ENCODE assay signal across 8 cellular contexts in genomic region chr2:233854241-233854981, GRCh38. TPM values are rescaled to one million over a fixed set of nuclear protein-coding genes. Genes with fewer than 3 reads are reported as not detected.
DNase-seq lines count a peak whose midpoint lies in the region; ATAC-seq and TF ChIP-seq lines count a peak whose summit lies in the region.

TSS of gene HJURP (minus strand) at chr2:233854535. CDS start at chr2:233854500, 35 bp downstream.

- peak; percentile 90 for DNase-seq in CD14-positive monocyte (ENCODE audit: low spot score)
- peak; percentile 99 for DNase-seq in NCI-H748 (lab: John Stamatoyannopoulos, UW; ENCODE audit: unreplicated experiment)
- DNase-seq in activated CD4-positive, alpha-beta T cell treated with anti-CD3 and anti-CD28 coated beads, Interleukin-2, amount 10 ng/mL, durations not matched to agents 7 days and 5 days = peak; percentile 96
- DNase-seq in dermis blood vessel endothelial cell = peak; percentile 97
- DNase-seq in stimulated activated CD4-positive, alpha-beta T cell treated with anti-CD3 and anti-CD28 coated beads, Interleukin-4, amount 100 ng/mL, for 1 hour = peak; percentile 83

- no peaks in the 10 kb centered on the region for H3K9me3 Mint-ChIP-seq in CD14-positive monocyte
- H3K9me3 Mint-ChIP-seq in activated CD4-positive, alpha-beta T cell treated with anti-CD3 and anti-CD28 coated beads, Interleukin-2, amount 10 ng/mL, durations not matched to agents 7 days and 5 days = no peaks in the 10 kb centered on the region

- POLR2A ChIA-PET in activated CD4-positive, alpha-beta T cell treated with anti-CD3 and anti-CD28 coated beads, Interleukin-2, amount 10 ng/mL, durations not matched to agents 7 days and 5 days (lab: Charles Lee) = no interaction called here

- intact Hi-C loops in CD14-positive monocyte (cut with micrococcal nuclease) = loop anchor here in 1 of 2 donors (10.0 kb wide), 1 partner anchor 640 kb away; the partner anchor contains the start of gene ARL4C

- H3K4me3 Mint-ChIP-seq in CD14-positive monocyte = peak within 1 kb of the TSS; percentile 95 to 98
- peak within 1 kb of the TSS; percentile 87 for H3K4me3 Mint-ChIP-seq in activated CD4-positive, alpha-beta T cell treated with anti-CD3 and anti-CD28 coated beads, Interleukin-2, amount 10 ng/mL, durations not matched to agents 7 days and 5 days

- peaks cover 6 to 8% (median 7%) of the 10 kb centered on the region in 4 donors for H3K4me1 ChIP-seq in liver (ENCODE audit: control insufficient read depth in 4 of 4, insufficient read depth in 4 of 4, low read length in 3 of 4)

- peak within 1 kb of the TSS; percentile 30 to 75 for H3K9ac ChIP-seq in liver (ENCODE audit: low read depth in 1 of 2, low read length in 2 of 2)

- peaks cover 0 to 4% (median 2%) of the 10 kb centered on the region in 3 donors for H3K27me3 Mint-ChIP-seq in CD14-positive monocyte (ENCODE audit: low read depth in 3 of 3)
- peaks cover 2% of the 10 kb centered on the region for H3K27me3 Mint-ChIP-seq in activated CD4-positive, alpha-beta T cell treated with anti-CD3 and anti-CD28 coated beads, Interleukin-2, amount 10 ng/mL, durations not matched to agents 7 days and 5 days

- peaks cover 40% of the 10 kb centered on the region for H3K4me1 Mint-ChIP-seq in CD14-positive monocyte
- H3K4me1 Mint-ChIP-seq in activated CD4-positive, alpha-beta T cell treated with anti-CD3 and anti-CD28 coated beads, Interleukin-2, amount 10 ng/mL, durations not matched to agents 7 days and 5 days = peaks cover 60% of the 10 kb centered on the region

- TF ChIP-seq CTCF in CD14-positive monocyte (IDR thresholded peaks at IDR 0.05) = no peak
- TF ChIP-seq CTCF in liver (IDR thresholded peaks at IDR 0.05; ENCODE audit: low read depth, low read length, missing input control) = no peak

- peak within 1 kb of the TSS; percentile 76 to 91 (median 82) for H3K27ac Mint-ChIP-seq in CD14-positive monocyte
- peak within 1 kb of the TSS; percentile 93 for H3K27ac Mint-ChIP-seq in activated CD4-positive, alpha-beta T cell treated with anti-CD3 and anti-CD28 coated beads, Interleukin-2, amount 10 ng/mL, durations not matched to agents 7 days and 5 days

- no peaks in the 10 kb centered on the region for H3K9me3 ChIP-seq in liver (ENCODE audit: control insufficient read depth in 4 of 4, low read length in 3 of 4)

- CTCF ChIA-PET in activated CD4-positive, alpha-beta T cell treated with anti-CD3 and anti-CD28 coated beads, Interleukin-2, amount 10 ng/mL, durations not matched to agents 7 days and 5 days (lab: Charles Lee) = interaction anchor here (2.9 kb wide), 1 partner anchor 12 kb away, joined by 11 read pairs; no protein-coding TSS in a partner anchor

- H3K36me3 ChIP-seq in liver (ENCODE audit: control insufficient read depth in 4 of 4, insufficient read depth in 3 of 4, low read depth in 1 of 4, low read length in 3 of 4) = no peaks in the 10 kb centered on the region

- WGBS in liver = under 1% methylated on average over 60 of the region's 60 CpGs

- H3K27ac ChIP-seq in liver (ENCODE audit: low read depth in 1 of 2, low read length in 2 of 2) = no peak within 1 kb of the TSS

- H3K4me3 ChIP-seq in liver (ENCODE audit: low read depth in 1 of 3, low read length in 3 of 3) = peak within 1 kb of the TSS; percentile 76 to 91 (median 84)

- peak; percentile 97 for ATAC-seq in GM19395 (IDR thresholded peaks at IDR 0.05; ENCODE audit: unreplicated experiment)
- peak; percentile 75 for ATAC-seq in HG03558 (IDR thresholded peaks at IDR 0.05; ENCODE audit: extremely low read depth, unreplicated experiment)

- H3K36me3 Mint-ChIP-seq in CD14-positive monocyte = peaks cover 5 to 13% of the 10 kb centered on the region in 2 donors
- H3K36me3 Mint-ChIP-seq in activated CD4-positive, alpha-beta T cell treated with anti-CD3 and anti-CD28 coated beads, Interleukin-2, amount 10 ng/mL, durations not matched to agents 7 days and 5 days (ENCODE audit: low read depth) = peaks cover 40% of the 10 kb centered on the region

- H3K27me3 ChIP-seq in liver (ENCODE audit: control insufficient read depth in 4 of 4, insufficient read depth in 4 of 4, low read length in 3 of 4) = no peaks in the 10 kb centered on the region

- TF ChIP-seq RAD21 in liver (IDR thresholded peaks at IDR 0.05) = peak in 1 of 2 donors; percentile 16

TF ChIP-seq in liver, 16 proteins besides CTCF, POLR2A, EP300 and RAD21:
- TF ChIP-seq GABPA (IDR thresholded peaks at IDR 0.05 in 1 of 2, conservative IDR thresholded peaks at IDR 0.05 in 1 of 2) (peak; percentile 63 to 91), EGR1 (IDR thresholded peaks at IDR 0.05; ENCODE audit: low read depth in 2 of 2) (no peak), MAX (IDR thresholded peaks at IDR 0.05) (no peak), YY1 (IDR thresholded peaks at IDR 0.05) (peak; percentile 73), SP1 (IDR thresholded peaks at IDR 0.05) (peak; percentile 81), REST (IDR thresholded peaks at IDR 0.05) (peak; percentile 33), TAF1 (conservative IDR thresholded peaks at IDR 0.05) (peak; percentile 47)

RNA-seq across cellular contexts. Expression of gene HJURP, which starts in this region (rescaled TPM):
- not detected for polyA plus RNA-seq in CD14-positive monocyte
- 100 to 1,000 TPM; 139 to 141 TPM for total RNA-seq in activated CD4-positive, alpha-beta T cell treated with anti-CD3 and anti-CD28 coated beads, Interleukin-2, amount 10 ng/mL, durations not matched to agents 7 days and 5 days
- total RNA-seq in dermis blood vessel endothelial cell = 10.4 and 19.8 TPM in 2 replicates
- total RNA-seq in liver = 10 to 100 TPM in 1 of 2 donors, under 1 TPM in 1; 0.08 to 32.9 TPM
- 1 to 10 TPM in 1 of 2 donors, under 1 TPM in 1; 0.94 to 1.9 TPM for polyA plus RNA-seq in liver

Comparison
In these comparisons a context has a peak if more than half of its experiments do, and no peak if none do; other contexts are left out.
1. Peak in DNase-seq in CD14-positive monocyte; RNA of the gene not detected or under 1 TPM.